Comparison of ENCODE assay signal across 15 cellular contexts in genomic region chr1:21524220-21524619, GRCh38. TPM values are rescaled to one million over a fixed set of nuclear protein-coding genes. Genes with fewer than 3 reads are reported as not detected.
"Had no signal": no experiment of that assay in that cellular context is flagged by ENCODE, and none has a peak within 500 bp of the region (broad histone marks: within the 10 kb centered on the region; RNA-seq: fewer than 3 reads in every experiment).

No MANE protein-coding gene starts in this region.

- ATAC-seq: activated CD8-positive, alpha-beta T cell treated with anti-CD3 and anti-CD28 coated beads, Interleukin-2, amount 10 ng/mL, durations not matched to agents 7 days and 5 days; gastroesophageal sphincter; naive thymus-derived CD4-positive, alpha-beta T cell had no signal

- H3K36me3 Mint-ChIP-seq: naive thymus-derived CD4-positive, alpha-beta T cell had no signal

- H3K4me3 ChIP-seq: gastroesophageal sphincter, prostate gland, right lobe of liver, suprapubic skin had no signal

- H3K4me1 ChIP-seq: prostate gland, right lobe of liver had no signal

- H3K27ac Mint-ChIP-seq: activated CD8-positive, alpha-beta T cell treated with anti-CD3 and anti-CD28 coated beads, Interleukin-2, amount 10 ng/mL, durations not matched to agents 7 days and 5 days; activated T-helper 1 cell treated with anti-CD3 and anti-CD28 coated beads, Interleukin-12 subunit alpha, Interleukin-12 subunit beta, Interleukin-2, Interleukin-4 antibody, amounts not matched to agents 30 ng/mL and 10 ng/mL and 1 ng/mL, durations not matched to agents 14 hours and 24 hours and 36 hours; naive thymus-derived CD4-positive, alpha-beta T cell had no signal

- H3K27ac ChIP-seq: prostate gland, suprapubic skin had no signal

- H3K4me3 Mint-ChIP-seq: activated CD8-positive, alpha-beta T cell treated with anti-CD3 and anti-CD28 coated beads, Interleukin-2, amount 10 ng/mL, durations not matched to agents 7 days and 5 days; activated T-helper 1 cell treated with anti-CD3 and anti-CD28 coated beads, Interleukin-12 subunit alpha, Interleukin-12 subunit beta, Interleukin-2, Interleukin-4 antibody, amounts not matched to agents 30 ng/mL and 10 ng/mL and 1 ng/mL, durations not matched to agents 14 hours and 24 hours and 36 hours; naive thymus-derived CD4-positive, alpha-beta T cell had no signal

- H3K9me3 Mint-ChIP-seq: activated T-helper 1 cell treated with anti-CD3 and anti-CD28 coated beads, Interleukin-12 subunit alpha, Interleukin-12 subunit beta, Interleukin-2, Interleukin-4 antibody, amounts not matched to agents 30 ng/mL and 10 ng/mL and 1 ng/mL, durations not matched to agents 14 hours and 24 hours and 36 hours; naive thymus-derived CD4-positive, alpha-beta T cell had no signal

- H3K27me3 ChIP-seq: gastroesophageal sphincter, right lobe of liver, suprapubic skin had no signal

- H3K36me3 ChIP-seq: gastroesophageal sphincter, prostate gland, right lobe of liver, suprapubic skin had no signal

- DNase-seq: activated CD8-positive, alpha-beta memory T cell treated with anti-CD3 and anti-CD28 coated beads, Interleukin-2, amount 50 U/mL, for 48 hours; activated CD8-positive, alpha-beta T cell treated with anti-CD3 and anti-CD28 coated beads, Interleukin-2, amount 10 ng/mL, durations not matched to agents 7 days and 5 days; activated naive CD4-positive, alpha-beta T cell; cortex of kidney; effector memory CD4-positive, alpha-beta T cell; naive thymus-derived CD4-positive, alpha-beta T cell; right lobe of liver; stimulated activated CD4-positive, alpha-beta T cell treated with anti-CD3 and anti-CD28 coated beads, Interleukin-2, amount 100 ng/mL, for 24 hours; stimulated activated naive CD8-positive, alpha-beta T cell treated with anti-CD3 and anti-CD28 coated beads, Interleukin-15, Interleukin-2, amounts not matched to agents 100 U/mL and 50 U/mL, for 24 hours had no signal

- H3K9me3 ChIP-seq: gastroesophageal sphincter, prostate gland, right lobe of liver, suprapubic skin had no signal

RNA-seq across cellular contexts. Expression of gene ALPL, which starts 15.0 kb away (rescaled TPM):
- total RNA-seq: activated CD8-positive, alpha-beta T cell treated with anti-CD3 and anti-CD28 coated beads, Interleukin-2, amount 10 ng/mL, durations not matched to agents 7 days and 5 days; activated T-helper 1 cell treated with anti-CD3 and anti-CD28 coated beads, Interleukin-12 subunit alpha, Interleukin-12 subunit beta, Interleukin-2, Interleukin-4 antibody, amounts not matched to agents 30 ng/mL and 10 ng/mL and 1 ng/mL, durations not matched to agents 14 hours and 24 hours and 36 hours; epithelial cell of proximal tubule; naive thymus-derived CD4-positive, alpha-beta T cell had no signal
- polyA plus RNA-seq: keratinocyte; naive thymus-derived CD4-positive, alpha-beta T cell had no signal
